In genomic region chr22:36339171-36340065, GRCh38 we compare ENCODE assay signal across 8 cellular contexts. TPM values are rescaled to one million over a fixed set of nuclear protein-coding genes. Genes with fewer than 3 reads are reported as not detected.
A peak's percentile ranks its signal among the peaks of the same experiment; 100 is the strongest.
DNase-seq lines count a peak whose midpoint lies in the region; ATAC-seq and TF ChIP-seq lines count a peak whose summit lies in the region.

No MANE protein-coding gene starts in this region.

- peaks cover 63% of the 10 kb centered on the region for H3K36me3 Mint-ChIP-seq in chondrocyte (ENCODE audit: low read depth)
- peaks cover 37% of the 10 kb centered on the region for H3K36me3 Mint-ChIP-seq in natural killer cell treated with Interleukin-12 subunit alpha and Interleukin-12 subunit beta and Interleukin-15 and Interleukin-18, amount 100 ng/mL, for 72 hours

- H3K4me1 ChIP-seq in PC-9 (replicated peaks; ENCODE audit: insufficient read depth), result peaks cover 32% of the 10 kb centered on the region

- H3F3A ChIP-seq in PC-9 (ENCODE audit: insufficient read depth, low read depth), result peaks cover 100% of the 10 kb centered on the region

- peaks cover 82% of the 10 kb centered on the region for H3K36me3 ChIP-seq in PC-9 (ENCODE audit: low read depth)

- peaks cover 92% of the 10 kb centered on the region for H3K4me1 Mint-ChIP-seq in chondrocyte (ENCODE audit: low read depth)
- peaks cover 66 to 72% of the 10 kb centered on the region in 2 donors for H3K4me1 Mint-ChIP-seq in natural killer cell treated with Interleukin-12 subunit alpha and Interleukin-12 subunit beta and Interleukin-15 and Interleukin-18, amount 100 ng/mL, for 72 hours (ENCODE audit: low read depth in 2 of 2)

- H3K4me3 Mint-ChIP-seq in chondrocyte (ENCODE audit: unreplicated experiment), result no peak overlapping the region
- H3K4me3 Mint-ChIP-seq in natural killer cell treated with Interleukin-12 subunit alpha and Interleukin-12 subunit beta and Interleukin-15 and Interleukin-18, amount 100 ng/mL, for 72 hours, result peak overlapping the region; percentile 32

- peak; percentile 57 for DNase-seq in AG09309 (ENCODE audit: low read depth)
- DNase-seq in PC-9, result no peak
- DNase-seq in chondrocyte (ENCODE audit: low spot score), result no peak
- DNase-seq in natural killer cell treated with Interleukin-12 subunit alpha and Interleukin-12 subunit beta and Interleukin-15 and Interleukin-18, amount 100 ng/mL, for 72 hours (ENCODE audit: low spot score), result no peak
- DNase-seq in omental fat pad (ENCODE audit: low spot score), result no peak
- DNase-seq in SW 1271 (lab: John Stamatoyannopoulos, UW), result no peak
- DNase-seq in COLO668 (lab: John Stamatoyannopoulos, UW; ENCODE audit: unreplicated experiment), result no peak

- intact Hi-C loops in PC-9 (cut with micrococcal nuclease; ENCODE audit: unreplicated experiment), result no loop called here

- CTCF ChIA-PET in PC-9 (lab: Charles Lee), result no interaction called here

- TF ChIP-seq CTCF in AG09309 (IDR thresholded peaks at IDR 0.05; ENCODE audit: control insufficient read depth, insufficient read depth, low read depth, low read length, missing control alignments), result no peak
- no peak for TF ChIP-seq CTCF in PC-9 (conservative IDR thresholded peaks at IDR 0.05)
- TF ChIP-seq CTCF in chondrocyte (IDR thresholded peaks at IDR 0.05), result no peak
- TF ChIP-seq CTCF in omental fat pad (IDR thresholded peaks at IDR 0.05), result no peak

- H3K27me3 ChIP-seq in PC-9 (ENCODE audit: insufficient read depth, low read depth), result no peaks in the 10 kb centered on the region

- H3K4me3 ChIP-seq in AG09309 (ENCODE audit: control insufficient read depth, low read depth, low read length), result no peak overlapping the region
- no peak overlapping the region for H3K4me3 ChIP-seq in PC-9

- H3K79me2 ChIP-seq in PC-9 (ENCODE audit: low read depth), result peaks cover 100% of the 10 kb centered on the region

- BruUV-seq in PC-9 (replicated peaks; lab: Mats Ljungman, UMichigan), result TSS peak; percentile 0

- no peak overlapping the region for H3K4me2 ChIP-seq in PC-9

- H3K9me3 ChIP-seq in PC-9 (ENCODE audit: insufficient read depth, low read depth), result no peaks in the 10 kb centered on the region

- H3K9me2 ChIP-seq in PC-9 (ENCODE audit: insufficient read depth), result no peaks in the 10 kb centered on the region

- H2AFZ ChIP-seq in PC-9, result no peak overlapping the region

- POLR2A ChIA-PET in PC-9 (lab: Charles Lee; ENCODE audit: unreplicated experiment), result interaction anchor here (0.6 to 0.7 kb wide), 2 partner anchors 100 to 913 kb away, joined by 3 to 4 read pairs; no protein-coding TSS in a partner anchor

- ATAC-seq in natural killer cell treated with Interleukin-12 subunit alpha and Interleukin-12 subunit beta and Interleukin-15 and Interleukin-18, amount 100 ng/mL, for 72 hours, result no peak
- ATAC-seq in omental fat pad (ENCODE audit: low FRiP score), result no peak
- ATAC-seq in GM18505 (IDR thresholded peaks at IDR 0.05; ENCODE audit: unreplicated experiment), result no peak

- H3K27ac Mint-ChIP-seq in chondrocyte (ENCODE audit: unreplicated experiment), result peak overlapping the region; percentile 98
- H3K27ac Mint-ChIP-seq in natural killer cell treated with Interleukin-12 subunit alpha and Interleukin-12 subunit beta and Interleukin-15 and Interleukin-18, amount 100 ng/mL, for 72 hours, result peak overlapping the region; percentile 69 to 73

- peaks cover 97% of the 10 kb centered on the region for H4K20me1 ChIP-seq in PC-9 (ENCODE audit: insufficient read depth)

- no peak for TF ChIP-seq POLR2A in GM18505 (IDR thresholded peaks at IDR 0.05; ENCODE audit: borderline replicate concordance, extremely low read depth, insufficient read depth, insufficient read length)

- H3K27ac ChIP-seq in PC-9, result no peak overlapping the region

- no peaks in the 10 kb centered on the region for H3K9me3 Mint-ChIP-seq in chondrocyte (ENCODE audit: low read depth)
- no peaks in the 10 kb centered on the region for H3K9me3 Mint-ChIP-seq in natural killer cell treated with Interleukin-12 subunit alpha and Interleukin-12 subunit beta and Interleukin-15 and Interleukin-18, amount 100 ng/mL, for 72 hours

- no peaks in the 10 kb centered on the region for H3K27me3 Mint-ChIP-seq in chondrocyte (ENCODE audit: low read depth)
- no peaks in the 10 kb centered on the region for H3K27me3 Mint-ChIP-seq in natural killer cell treated with Interleukin-12 subunit alpha and Interleukin-12 subunit beta and Interleukin-15 and Interleukin-18, amount 100 ng/mL, for 72 hours

RNA-seq across cellular contexts. Expression of gene MYH9, which starts 48.3 kb away (rescaled TPM):
- 758 and 776 TPM in 2 replicates for total RNA-seq in PC-9 (2021)
- 1,046 to 1,908 TPM (median 1,853 TPM) in 3 replicates for total RNA-seq in chondrocyte
- total RNA-seq in natural killer cell treated with Interleukin-12 subunit alpha and Interleukin-12 subunit beta and Interleukin-15 and Interleukin-18, amount 100 ng/mL, for 72 hours, result 100 to 1,000 TPM; 623 to 642 TPM
- 100 to 1,000 TPM; 225 to 463 (median 370) TPM for total RNA-seq in omental fat pad
